13 cellular contexts compared by ENCODE assay signal in the genomic region with DNA sequence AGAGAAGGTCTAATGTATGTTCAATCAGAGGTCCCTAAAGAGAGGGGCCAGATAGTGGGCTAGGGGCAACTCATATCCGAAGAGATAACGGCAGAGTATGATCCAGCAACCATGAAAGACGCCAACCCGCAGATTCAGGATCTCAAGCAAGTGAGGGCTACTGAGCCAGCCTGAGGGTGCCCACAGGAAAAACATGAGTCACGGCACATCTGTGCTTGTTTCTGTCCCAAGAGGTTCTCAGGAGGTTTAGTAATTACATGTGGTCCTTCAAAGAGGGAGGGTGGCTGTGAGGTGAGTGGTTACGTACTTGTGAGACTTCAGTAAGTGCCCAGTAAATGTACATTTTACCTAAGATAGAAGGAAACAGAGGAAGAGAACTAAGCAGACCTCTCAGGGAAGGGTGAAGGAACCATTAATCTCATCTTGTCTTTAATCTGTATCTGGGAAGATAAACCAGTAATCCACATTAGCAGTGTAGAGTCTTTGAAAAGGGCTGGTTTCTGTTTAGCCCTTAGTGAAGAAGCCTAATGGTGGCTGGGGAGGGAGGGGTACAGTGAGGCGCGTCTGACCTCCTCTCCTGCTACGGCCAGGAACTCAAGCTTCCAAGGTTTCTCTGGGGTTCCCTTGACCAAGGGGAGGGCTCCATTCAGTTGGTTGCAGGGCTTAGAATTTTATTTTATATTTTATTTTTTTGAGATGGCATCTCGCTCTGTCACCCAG. TPM values are rescaled to one million over a fixed set of nuclear protein-coding genes. Genes with fewer than 3 reads are reported as not detected.
DNase-seq lines count a peak whose midpoint lies in the region; ATAC-seq and TF ChIP-seq lines count a peak whose summit lies in the region.
"Had no signal": no experiment of that assay in that cellular context is flagged by ENCODE, and none has a peak within 500 bp of the region (broad histone marks: within the 10 kb centered on the region; RNA-seq: fewer than 3 reads in every experiment).

No MANE protein-coding gene starts in this region.

- ATAC-seq in HG02885 (IDR thresholded peaks at IDR 0.05; ENCODE audit: poor library complexity, unreplicated experiment) (peak; percentile 47), heart right ventricle (no peak)
- ATAC-seq: HCT116, pancreas had no signal

- H3K79me2 ChIP-seq in osteoblast (ENCODE audit: insufficient read depth, low read length): peaks cover 3% of the 10 kb centered on the region

- no peaks in the 10 kb centered on the region for H3K9me3 Mint-ChIP-seq in activated naive CD8-positive, alpha-beta T cell treated with anti-CD3 and anti-CD28 coated beads for 36 hours

- H3K27ac ChIP-seq in osteoblast (ENCODE audit: low read depth, low read length) (no peak overlapping the region), thyroid gland (no peak overlapping the region), heart right ventricle (no peak overlapping the region)
- H3K27ac ChIP-seq: HL-60, pancreas, Peyer's patch had no signal

- H3K4me1 Mint-ChIP-seq in activated naive CD8-positive, alpha-beta T cell treated with anti-CD3 and anti-CD28 coated beads for 36 hours: peaks cover 19% of the 10 kb centered on the region

- WGBS in thyroid gland, 2 donors: 91% methylated on average over 10 of the region's 10 CpGs
- WGBS in heart right ventricle, 2 donors: 94% methylated on average over 10 of the region's 10 CpGs

- peak overlapping the region; percentile 23 for H3K27ac Mint-ChIP-seq in activated naive CD8-positive, alpha-beta T cell treated with anti-CD3 and anti-CD28 coated beads for 36 hours

- H3K4me3 ChIP-seq in osteoblast (ENCODE audit: insufficient read depth, low read length): peak overlapping the region; percentile 39
- H3K4me3 ChIP-seq in thyroid gland (replicated peaks in 1 of 3): no peak overlapping the region
- H3K4me3 ChIP-seq in heart right ventricle: no peak overlapping the region
- H3K4me3 ChIP-seq: pancreas, Peyer's patch had no signal

- H3K36me3 ChIP-seq in osteoblast (ENCODE audit: insufficient read depth, low read length): no peaks in the 10 kb centered on the region
- H3K36me3 ChIP-seq in thyroid gland: peaks cover 0 to 4% of the 10 kb centered on the region in 2 donors
- peaks cover 0 to 42% (median 3%) of the 10 kb centered on the region in 9 donors for H3K36me3 ChIP-seq in heart right ventricle
- H3K36me3 ChIP-seq: pancreas had no signal

- H3K4me1 ChIP-seq in osteoblast (ENCODE audit: insufficient read depth, low read length) (peaks cover 8% of the 10 kb centered on the region), thyroid gland (no peaks in the 10 kb centered on the region), heart right ventricle (peaks cover 0 to 37% (median 0%) of the 10 kb centered on the region in 9 donors)
- H3K4me1 ChIP-seq: pancreas, Peyer's patch had no signal

- in situ Hi-C loops in GM13976 (cut with MboI; ENCODE audit: low sequenced_read_pairs, unreplicated experiment): no loop called here

- peaks cover 9% of the 10 kb centered on the region for H3K36me3 Mint-ChIP-seq in activated naive CD8-positive, alpha-beta T cell treated with anti-CD3 and anti-CD28 coated beads for 36 hours

- H4K20me1 ChIP-seq in osteoblast (ENCODE audit: insufficient read depth, low read length): peaks cover 3% of the 10 kb centered on the region

- intact Hi-C loops in thyroid gland (cut with DNase I): no loop called here
- intact Hi-C loops in heart right ventricle (cut with DNase I): no loop called here

- H3K27me3 ChIP-seq in osteoblast (ENCODE audit: insufficient read depth, low read length) (no peaks in the 10 kb centered on the region), thyroid gland (no peaks in the 10 kb centered on the region), heart right ventricle (no peaks in the 10 kb centered on the region)
- H3K27me3 ChIP-seq: pancreas, Peyer's patch had no signal

- H2AFZ ChIP-seq in osteoblast (ENCODE audit: low read length): peak overlapping the region; percentile 70

- peak overlapping the region; percentile 64 for H3K4me2 ChIP-seq in osteoblast (ENCODE audit: insufficient read depth, low read length)

- no peak for TF ChIP-seq POLR2A in thyroid gland (IDR thresholded peaks at IDR 0.05)

- DNase-seq in GM13976 (ENCODE audit: low spot score): peak; percentile 41
- no peak for DNase-seq in activated naive CD8-positive, alpha-beta T cell treated with anti-CD3 and anti-CD28 coated beads for 36 hours
- peak; percentile 82 for DNase-seq in osteoblast (ENCODE audit: insufficient read length, low spot score, missing footprints)
- no peak for DNase-seq in hypothalamus (lab: John Stamatoyannopoulos, UW)
- DNase-seq in thyroid gland: no peak
- DNase-seq in heart right ventricle: no peak
- DNase-seq: NCI-H2081 treated with DMSO at 0.1 percent for 48 hours had no signal

- no peaks in the 10 kb centered on the region for H3K27me3 Mint-ChIP-seq in activated naive CD8-positive, alpha-beta T cell treated with anti-CD3 and anti-CD28 coated beads for 36 hours

- H3K9me3 ChIP-seq in osteoblast (ENCODE audit: low read depth, low read length): no peaks in the 10 kb centered on the region
- no peaks in the 10 kb centered on the region for H3K9me3 ChIP-seq in thyroid gland
- no peaks in the 10 kb centered on the region for H3K9me3 ChIP-seq in heart right ventricle
- H3K9me3 ChIP-seq: pancreas, Peyer's patch had no signal

- no peak for TF ChIP-seq CTCF in GM13976 (IDR thresholded peaks at IDR 0.05; ENCODE audit: borderline replicate concordance, control extremely low read depth, extremely low read depth, insufficient read depth, missing control alignments)
- no peak for TF ChIP-seq CTCF in osteoblast (IDR thresholded peaks at IDR 0.05; ENCODE audit: extremely low read depth, low read depth, low read length)
- TF ChIP-seq CTCF in thyroid gland (IDR thresholded peaks at IDR 0.05): no peak
- no peak for TF ChIP-seq CTCF in heart right ventricle (IDR thresholded peaks at IDR 0.05)

- no peak overlapping the region for H3K4me3 Mint-ChIP-seq in activated naive CD8-positive, alpha-beta T cell treated with anti-CD3 and anti-CD28 coated beads for 36 hours

RNA-seq across cellular contexts. Expression of gene SIRT3, which starts 10.2 kb away (rescaled TPM):
- 10 to 100 TPM; 18.6 to 20.5 TPM for total RNA-seq in activated naive CD8-positive, alpha-beta T cell treated with anti-CD3 and anti-CD28 coated beads for 36 hours
- total RNA-seq in osteoblast: 10.9 and 11.2 TPM in 2 replicates
- total RNA-seq in thyroid gland: 10 to 100 TPM; 14.3 to 21.2 (median 17.0) TPM
- total RNA-seq in heart right ventricle: 10 to 100 TPM; 33.1 to 50.2 (median 35.5) TPM
- polyA plus RNA-seq in heart right ventricle: 10 to 100 TPM; 18.5 to 23.3 TPM

RNA-seq across cellular contexts. Expression of gene PSMD13, which starts 10.9 kb away (rescaled TPM):
- total RNA-seq in activated naive CD8-positive, alpha-beta T cell treated with anti-CD3 and anti-CD28 coated beads for 36 hours: 100 to 1,000 TPM; 235 to 239 TPM
- total RNA-seq in osteoblast: 110 and 117 TPM in 2 replicates
- 100 to 1,000 TPM in 1 of 4 donors, 10 to 100 TPM in 3; 64.7 to 111 (median 77.7) TPM for total RNA-seq in thyroid gland
- total RNA-seq in heart right ventricle: 100 to 1,000 TPM in 3 of 10 donors, 10 to 100 TPM in 7; 78.7 to 110 (median 90.4) TPM
- 100 to 1,000 TPM; 129 to 163 TPM for polyA plus RNA-seq in heart right ventricle

RNA-seq across cellular contexts. Expression of gene RIC8A, which starts 18.4 kb away (rescaled TPM):
- total RNA-seq in activated naive CD8-positive, alpha-beta T cell treated with anti-CD3 and anti-CD28 coated beads for 36 hours: 100 to 1,000 TPM; 105 to 111 TPM
- total RNA-seq in osteoblast: 128 and 134 TPM in 2 replicates
- total RNA-seq in thyroid gland: 100 to 1,000 TPM in 2 of 4 donors, 10 to 100 TPM in 2; 65.8 to 128 (median 99.8) TPM
- 10 to 100 TPM; 38.4 to 82.1 (median 59.5) TPM for total RNA-seq in heart right ventricle
- polyA plus RNA-seq in heart right ventricle: 10 to 100 TPM; 38.6 to 76.4 TPM

RNA-seq across cellular contexts. Expression of gene BET1L, which starts 18.7 kb away (rescaled TPM):
- 10 to 100 TPM; 44.0 to 45.5 TPM for total RNA-seq in activated naive CD8-positive, alpha-beta T cell treated with anti-CD3 and anti-CD28 coated beads for 36 hours
- total RNA-seq in osteoblast (24.6 and 25.6 TPM in 2 replicates), thyroid gland (10 to 100 TPM; 22.2 to 39.5 (median 33.8) TPM), heart right ventricle (10 to 100 TPM; 18.7 to 32.0 (median 20.7) TPM)
- polyA plus RNA-seq in heart right ventricle: 10 to 100 TPM; 12.4 to 23.5 TPM

RNA-seq across cellular contexts. Expression of gene SCGB1C1, which starts 33.0 kb away (rescaled TPM):
- total RNA-seq in activated naive CD8-positive, alpha-beta T cell treated with anti-CD3 and anti-CD28 coated beads for 36 hours: not detected
- total RNA-seq in osteoblast (not detected in 2 replicates), thyroid gland (not detected), heart right ventricle (not detected)
- polyA plus RNA-seq in heart right ventricle: not detected
- total RNA-seq: Peyer's patch, temporal lobe had no signal

Comparison
In these comparisons a context has a peak if more than half of its experiments do, and no peak if none do; other contexts are left out.
1. DNase-seq: peak in GM13976 (single experiment) and osteoblast (single experiment); none in activated naive CD8-positive, alpha-beta T cell treated with anti-CD3 and anti-CD28 coated beads for 36 hours (single experiment), hypothalamus (0 of 51), thyroid gland (0 of 2) and heart right ventricle (0 of 2).